In genomic region chr10:58335306-58336005, GRCh38 we compare ENCODE assay signal across 8 cellular contexts. TPM values are rescaled to one million over a fixed set of nuclear protein-coding genes. Genes with fewer than 3 reads are reported as not detected.
DNase-seq lines count a peak whose midpoint lies in the region; TF ChIP-seq lines count a peak whose summit lies in the region.

No MANE protein-coding gene starts in this region.

- TF ChIP-seq CTCF in H9 (conservative IDR thresholded peaks at IDR 0.05) = no peak
- TF ChIP-seq CTCF in KMS-11 (conservative IDR thresholded peaks at IDR 0.05; ENCODE audit: low read depth, low read length) = no peak

- H2AFZ ChIP-seq in H9 (ENCODE audit: low read length) (no peak overlapping the region), KMS-11 (ENCODE audit: low read depth) (peak overlapping the region; percentile 86), neuronal stem cell (ENCODE audit: low read length) (peak overlapping the region; percentile 99)

- H3K4me3 ChIP-seq in KMS-11 (IDR thresholded peaks at IDR 0.05; ENCODE audit: insufficient read depth, low read depth, low read length) (no peak overlapping the region), neuronal stem cell (ENCODE audit: low read length in 2 of 2) (peak overlapping the region; percentile 84 to 99)

- H3K27me3 Mint-ChIP-seq in H9 (ENCODE audit: low read depth) = no peaks in the 10 kb centered on the region
- peaks cover 7% of the 10 kb centered on the region for H3K27me3 Mint-ChIP-seq in activated T-helper 1 cell treated with anti-CD3 and anti-CD28 coated beads, Interleukin-12 subunit alpha, Interleukin-12 subunit beta, Interleukin-2, Interleukin-4 antibody, amounts not matched to agents 30 ng/mL and 10 ng/mL and 1 ng/mL, durations not matched to agents 14 hours and 24 hours and 36 hours (ENCODE audit: insufficient read depth)

- peak overlapping the region; percentile 31 for H3K14ac ChIP-seq in H9 (ENCODE audit: insufficient read depth, low read length)
- H3K14ac ChIP-seq in neuronal stem cell (ENCODE audit: low read length) = no peak overlapping the region

- H4K20me1 ChIP-seq in H9 (ENCODE audit: control insufficient read depth, insufficient read depth, insufficient read length) (no peaks in the 10 kb centered on the region), KMS-11 (ENCODE audit: insufficient read depth) (no peaks in the 10 kb centered on the region)

- peaks cover 6% of the 10 kb centered on the region for H3K23me2 ChIP-seq in H9 (ENCODE audit: insufficient read length, low read depth, low read length, poor library complexity, severe bottlenecking)

- H3K4me1 ChIP-seq in H9 (ENCODE audit: insufficient read depth, low read length) = no peaks in the 10 kb centered on the region
- peaks cover 7% of the 10 kb centered on the region for H3K4me1 ChIP-seq in KMS-11 (ENCODE audit: low read depth, poor library complexity, severe bottlenecking)
- peaks cover 0 to 4% of the 10 kb centered on the region in 2 donors for H3K4me1 ChIP-seq in neuronal stem cell (ENCODE audit: control insufficient read depth in 2 of 2, insufficient read depth in 1 of 2, low read depth in 1 of 2, low read length in 2 of 2)

- peak overlapping the region in 2 of 3 experiments; percentile 36 to 66; a peak in 1 of 7 replicates for H3K27ac Mint-ChIP-seq in H9
- H3K27ac Mint-ChIP-seq in activated T-helper 1 cell treated with anti-CD3 and anti-CD28 coated beads, Interleukin-12 subunit alpha, Interleukin-12 subunit beta, Interleukin-2, Interleukin-4 antibody, amounts not matched to agents 30 ng/mL and 10 ng/mL and 1 ng/mL, durations not matched to agents 14 hours and 24 hours and 36 hours = peak overlapping the region; percentile 80

- WGBS in H9 (ENCODE audit: extremely low coverage, insufficient read length, low lambda C conversion rate) = no CpG with 5 or more reads among the region's 37 CpGs
- no CpG with 5 or more reads among the region's 37 CpGs for WGBS in neuronal stem cell (ENCODE audit: extremely low coverage in 2 of 2, insufficient read length in 2 of 2, insufficient replicate concordance in 1 of 2), 2 donors

- no peak overlapping the region for H2AK5ac ChIP-seq in H9 (ENCODE audit: insufficient read length, low read length)
- no peak overlapping the region for H2AK5ac ChIP-seq in neuronal stem cell (ENCODE audit: low read depth, low read length)

- H3K9me3 Mint-ChIP-seq in H9 = no peaks in the 10 kb centered on the region
- no peaks in the 10 kb centered on the region for H3K9me3 Mint-ChIP-seq in activated T-helper 1 cell treated with anti-CD3 and anti-CD28 coated beads, Interleukin-12 subunit alpha, Interleukin-12 subunit beta, Interleukin-2, Interleukin-4 antibody, amounts not matched to agents 30 ng/mL and 10 ng/mL and 1 ng/mL, durations not matched to agents 14 hours and 24 hours and 36 hours

- peak; percentile 63 for DNase-seq in DMS53 (lab: John Stamatoyannopoulos, UW)
- no peak for DNase-seq in DMS53 treated with DMSO at 0.1 percent for 48 hours (lab: John Stamatoyannopoulos, UW; ENCODE audit: unreplicated experiment)
- DNase-seq in H9 = peak; percentile 37
- DNase-seq in activated T-helper 1 cell treated with anti-CD3 and anti-CD28 coated beads, Interleukin-12 subunit alpha, Interleukin-12 subunit beta, Interleukin-2, Interleukin-4 antibody, amounts not matched to agents 30 ng/mL and 10 ng/mL and 1 ng/mL, durations not matched to agents 14 hours and 24 hours and 36 hours (ENCODE audit: low spot score) = peak; percentile 3
- DNase-seq in globus pallidus (ENCODE audit: low spot score) = peak; percentile 26
- no peak for DNase-seq in neuronal stem cell (ENCODE audit: low spot score)
- DNase-seq in GOT3 (lab: John Stamatoyannopoulos, UW) = no peak

- H3K18ac ChIP-seq in H9 (ENCODE audit: insufficient read length, low read depth, low read length) (no peak overlapping the region), neuronal stem cell (ENCODE audit: low read length) (peak overlapping the region; percentile 91)

- H4K5ac ChIP-seq in H9 (ENCODE audit: insufficient read length, low read depth, low read length) = no peak overlapping the region

- H3K4me3 Mint-ChIP-seq in H9 = peak overlapping the region; percentile 91 to 95
- peak overlapping the region; percentile 92 for H3K4me3 Mint-ChIP-seq in activated T-helper 1 cell treated with anti-CD3 and anti-CD28 coated beads, Interleukin-12 subunit alpha, Interleukin-12 subunit beta, Interleukin-2, Interleukin-4 antibody, amounts not matched to agents 30 ng/mL and 10 ng/mL and 1 ng/mL, durations not matched to agents 14 hours and 24 hours and 36 hours

- H3K36me3 Mint-ChIP-seq in H9 (ENCODE audit: insufficient read depth in 1 of 3, low read depth in 3 of 3) = peaks cover 3 to 4% (median 3%) of the 10 kb centered on the region in 3 experiments; a peak in 2 of 7 replicates
- peaks cover 7% of the 10 kb centered on the region for H3K36me3 Mint-ChIP-seq in activated T-helper 1 cell treated with anti-CD3 and anti-CD28 coated beads, Interleukin-12 subunit alpha, Interleukin-12 subunit beta, Interleukin-2, Interleukin-4 antibody, amounts not matched to agents 30 ng/mL and 10 ng/mL and 1 ng/mL, durations not matched to agents 14 hours and 24 hours and 36 hours (ENCODE audit: low read depth)

- H3T11ph ChIP-seq in H9 (ENCODE audit: low read length) = no peak overlapping the region

- no peak overlapping the region for H4K8ac ChIP-seq in H9 (replicated peaks; ENCODE audit: insufficient read length, low read depth, low read length)
- H4K8ac ChIP-seq in neuronal stem cell (ENCODE audit: low read depth, low read length) = no peak overlapping the region

- H4K91ac ChIP-seq in H9 (ENCODE audit: insufficient read length, low read depth, low read length) (no peak overlapping the region), neuronal stem cell (ENCODE audit: low read depth, low read length, poor library complexity) (no peak overlapping the region)

- no peak overlapping the region for H2BK15ac ChIP-seq in H9 (ENCODE audit: low read depth, low read length)
- H2BK15ac ChIP-seq in neuronal stem cell (ENCODE audit: low read length) = peak overlapping the region; percentile 23

- H3K23ac ChIP-seq in H9 (ENCODE audit: insufficient read length, low read depth, low read length) (no peak overlapping the region), neuronal stem cell (ENCODE audit: low read depth, low read length, poor library complexity) (peak overlapping the region; percentile 98)

- no peak overlapping the region for H3K4ac ChIP-seq in H9 (ENCODE audit: low read depth, low read length)
- no peak overlapping the region for H3K4ac ChIP-seq in neuronal stem cell (ENCODE audit: low read length)

- peak overlapping the region; percentile 87 for H3K4me2 ChIP-seq in H9 (ENCODE audit: insufficient read depth, insufficient read length, low read length)
- peak overlapping the region; percentile 52 for H3K4me2 ChIP-seq in KMS-11
- peak overlapping the region; percentile 51 for H3K4me2 ChIP-seq in neuronal stem cell (ENCODE audit: insufficient read depth, low read length, poor library complexity, severe bottlenecking)

- H3K27me3 ChIP-seq in H9 (ENCODE audit: insufficient read depth, low read length) (no peaks in the 10 kb centered on the region), KMS-11 (ENCODE audit: insufficient read depth, low read depth) (no peaks in the 10 kb centered on the region), neuronal stem cell (ENCODE audit: control insufficient read depth in 3 of 3, insufficient read depth in 3 of 3, low read depth in 1 of 3, low read length in 3 of 3) (peaks cover 0 to 25% (median 0%) of the 10 kb centered on the region in 3 experiments)

- H3K9me3 ChIP-seq in H9 (ENCODE audit: control insufficient read depth, low read depth, low read length) (no peaks in the 10 kb centered on the region), neuronal stem cell (replicated peaks in 1 of 2; ENCODE audit: control insufficient read depth in 2 of 2, insufficient read depth in 1 of 2, low read depth in 1 of 2, low read length in 2 of 2) (no peaks in the 10 kb centered on the region)

- H3K79me1 ChIP-seq in H9 (ENCODE audit: insufficient read depth, low read depth, low read length, poor library complexity, severe bottlenecking) (no peaks in the 10 kb centered on the region), neuronal stem cell (ENCODE audit: low read depth, low read length) (no peaks in the 10 kb centered on the region)

- peaks cover 15 to 19% of the 10 kb centered on the region in 2 experiments for H3K4me1 Mint-ChIP-seq in H9
- peaks cover 15% of the 10 kb centered on the region for H3K4me1 Mint-ChIP-seq in activated T-helper 1 cell treated with anti-CD3 and anti-CD28 coated beads, Interleukin-12 subunit alpha, Interleukin-12 subunit beta, Interleukin-2, Interleukin-4 antibody, amounts not matched to agents 30 ng/mL and 10 ng/mL and 1 ng/mL, durations not matched to agents 14 hours and 24 hours and 36 hours (ENCODE audit: low read depth)

- H2BK5ac ChIP-seq in H9 (ENCODE audit: insufficient read length, low read length) (no peak overlapping the region), neuronal stem cell (ENCODE audit: low read length) (peak overlapping the region; percentile 96)

- peaks cover 2% of the 10 kb centered on the region; the same call in 1 of the 2 replicates for H3K79me2 ChIP-seq in H9 (ENCODE audit: insufficient read depth, low read length)
- peaks cover 18% of the 10 kb centered on the region; the same call in 1 of the 2 replicates for H3K79me2 ChIP-seq in KMS-11 (ENCODE audit: insufficient read depth, low read depth)

- no peak overlapping the region for H3K56ac ChIP-seq in H9 (ENCODE audit: insufficient read length, low read depth, low read length)

- no peak overlapping the region for H2BK120ac ChIP-seq in H9 (ENCODE audit: low read depth, low read length, poor library complexity, severe bottlenecking)
- H2BK120ac ChIP-seq in neuronal stem cell (ENCODE audit: low read depth, low read length) = no peak overlapping the region

- H3K9ac ChIP-seq in H9 (ENCODE audit: extremely low read depth, insufficient read length, low read length) = peak overlapping the region; percentile 24
- peak overlapping the region; percentile 70; the same call in 1 of the 2 replicates for H3K9ac ChIP-seq in KMS-11
- H3K9ac ChIP-seq in neuronal stem cell (ENCODE audit: low read depth, low read length, poor library complexity) = peak overlapping the region; percentile 89

- intact Hi-C loops in activated T-helper 1 cell treated with anti-CD3 and anti-CD28 coated beads, Interleukin-12 subunit alpha, Interleukin-12 subunit beta, Interleukin-2, Interleukin-4 antibody, amounts not matched to agents 30 ng/mL and 10 ng/mL and 1 ng/mL, durations not matched to agents 14 hours and 24 hours and 36 hours (cut with micrococcal nuclease) = loop anchor here (2.0 kb wide), 1 partner anchor 37 kb away; no protein-coding TSS in a partner anchor

- H2BK12ac ChIP-seq in H9 (ENCODE audit: insufficient read length, low read depth, low read length) = no peak overlapping the region
- no peak overlapping the region for H2BK12ac ChIP-seq in neuronal stem cell (ENCODE audit: low read length)

- H2BK20ac ChIP-seq in H9 (ENCODE audit: low read depth, low read length, poor library complexity, severe bottlenecking) = no peak overlapping the region

- no peaks in the 10 kb centered on the region for H3K36me3 ChIP-seq in KMS-11 (ENCODE audit: insufficient read depth)
- H3K36me3 ChIP-seq in neuronal stem cell (replicated peaks in 1 of 2; ENCODE audit: control insufficient read depth in 2 of 2, insufficient read depth in 2 of 2, low read length in 2 of 2) = peaks cover 0 to 9% of the 10 kb centered on the region in 2 donors

- H3K27ac ChIP-seq in H9 (ENCODE audit: insufficient read length, low read depth, low read length) (no peak overlapping the region), KMS-11 (no peak overlapping the region), neuronal stem cell (replicated peaks; ENCODE audit: low read length) (no peak overlapping the region)

RNA-seq across cellular contexts. Expression of gene UBE2D1, which starts 0.7 kb away (rescaled TPM):
- 26.8 and 27.7 TPM in 2 replicates for total RNA-seq in H9 (2021)
- 17.9 and 19.6 TPM in 2 replicates for total RNA-seq in activated T-helper 1 cell treated with anti-CD3 and anti-CD28 coated beads, Interleukin-12 subunit alpha, Interleukin-12 subunit beta, Interleukin-2, Interleukin-4 antibody, amounts not matched to agents 30 ng/mL and 10 ng/mL and 1 ng/mL, durations not matched to agents 14 hours and 24 hours and 36 hours
- polyA plus RNA-seq in neuronal stem cell (2013, experiment 1 of 2) = 30.6 TPM
- 30.6 TPM for polyA plus RNA-seq in neuronal stem cell (2013, experiment 2 of 2)

RNA-seq across cellular contexts. Expression of gene TFAM, which starts 49.8 kb away (rescaled TPM):
- total RNA-seq in H9 (2021) = 129 and 144 TPM in 2 replicates
- 99.9 and 106 TPM in 2 replicates for total RNA-seq in activated T-helper 1 cell treated with anti-CD3 and anti-CD28 coated beads, Interleukin-12 subunit alpha, Interleukin-12 subunit beta, Interleukin-2, Interleukin-4 antibody, amounts not matched to agents 30 ng/mL and 10 ng/mL and 1 ng/mL, durations not matched to agents 14 hours and 24 hours and 36 hours
- 51.9 TPM for polyA plus RNA-seq in neuronal stem cell (2013, experiment 1 of 2)
- 53.6 TPM for polyA plus RNA-seq in neuronal stem cell (2013, experiment 2 of 2)

Comparison
In these comparisons a context has a peak if more than half of its experiments do, and no peak if none do; other contexts are left out.
1. DNase-seq: peak in DMS53 (single experiment), H9 (single experiment), activated T-helper 1 cell treated with anti-CD3 and anti-CD28 coated beads, Interleukin-12 subunit alpha, Interleukin-12 subunit beta, Interleukin-2, Interleukin-4 antibody, amounts not matched to agents 30 ng/mL and 10 ng/mL and 1 ng/mL, durations not matched to agents 14 hours and 24 hours and 36 hours (single experiment) and globus pallidus (single experiment); none in DMS53 treated with DMSO at 0.1 percent for 48 hours (single experiment), neuronal stem cell (single experiment) and GOT3 (single experiment).
2. H3K9ac ChIP-seq: peak in every context shown above with its lines; median percentile 89 in neuronal stem cell; 70 in KMS-11; 24 in H9.
3. Peak in every context shown above with its lines, with median percentiles within 50 percentile points of each other: H3K4me2 ChIP-seq.